In the genomic region with DNA sequence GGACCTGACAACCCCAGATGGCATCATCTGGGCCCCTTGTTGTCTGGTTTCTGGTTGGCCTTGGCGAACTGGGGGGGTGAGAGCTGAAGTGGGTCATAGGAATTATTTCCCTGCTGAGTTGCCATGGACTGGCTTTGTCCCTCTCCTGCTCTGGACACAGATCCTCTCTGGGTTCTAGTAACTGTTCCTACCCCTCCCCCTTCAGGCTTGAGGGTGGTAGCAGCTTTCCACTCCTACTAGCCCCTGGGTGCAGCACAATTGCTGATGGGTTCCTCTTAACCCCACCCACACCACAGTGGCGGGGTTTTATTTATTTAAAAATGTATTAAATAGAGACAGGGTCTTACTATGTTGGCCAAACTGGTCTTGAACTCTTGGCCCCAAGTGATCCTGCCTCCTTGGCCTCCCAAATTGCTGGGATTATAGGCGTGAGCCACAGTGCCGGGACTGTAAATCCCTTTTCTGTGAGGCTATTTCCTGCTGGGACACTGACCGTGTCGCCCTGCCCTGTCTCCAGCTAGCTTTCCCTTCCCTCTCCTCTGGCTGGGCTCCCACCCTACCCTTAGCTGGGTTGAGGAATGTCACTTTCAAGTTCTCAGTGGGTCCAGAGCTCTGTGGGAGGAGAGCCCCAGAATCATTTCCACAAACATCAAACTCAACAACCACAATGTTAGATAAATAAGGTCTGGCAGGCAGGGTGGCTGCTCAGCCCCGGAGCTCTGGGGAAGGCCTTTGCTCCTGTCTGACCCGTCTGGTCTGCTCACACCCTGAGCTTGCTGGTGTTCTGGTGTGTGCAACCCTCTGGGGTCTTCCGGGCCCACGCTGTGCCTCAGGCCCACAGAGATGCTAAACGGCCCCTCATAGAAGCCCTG, we compare ENCODE assay signal across 24 cellular contexts.
A peak's percentile ranks its signal among the peaks of the same experiment; 100 is the strongest.
DNase-seq lines count a peak whose midpoint lies in the region; ATAC-seq and TF ChIP-seq lines count a peak whose summit lies in the region.
"Had no signal": no experiment of that assay in that cellular context is flagged by ENCODE, and none has a peak within 500 bp of the region (broad histone marks: within the 10 kb centered on the region; RNA-seq: fewer than 3 reads in every experiment).

No MANE protein-coding gene starts in this region.

- peak overlapping the region; percentile 93 to 99 for H2BK12ac ChIP-seq in mesenchymal stem cell (ENCODE audit: low read length in 2 of 2)

- peak overlapping the region; percentile 89 for H2BK120ac ChIP-seq in mesenchymal stem cell (ENCODE audit: low read depth, low read length)

- H3K27ac Mint-ChIP-seq in brain, result peak overlapping the region in 3 of 5 experiments; percentile 23 to 78 (median 71)
- H3K27ac Mint-ChIP-seq: activated naive CD8-positive, alpha-beta T cell treated with anti-CD3 and anti-CD28 coated beads for 36 hours; activated T-helper 2 cell treated with anti-CD3 and anti-CD28 coated beads, Interferon-gamma antibody, Interleukin-2, Interleukin-4, amounts not matched to agents 10 μg/mL and 5 μg/mL and 100 μg/mL, durations not matched to agents 14 hours and 24 hours and 36 hours; T-helper 2 cell treated with Interferon-gamma antibody and Interleukin-4, amounts not matched to agents 5 μg/mL and 100 μg/mL, for 36 hours; WTC11 had no signal

- H3K36me3 Mint-ChIP-seq in brain, result no peaks in the 10 kb centered on the region
- H3K36me3 Mint-ChIP-seq: activated naive CD8-positive, alpha-beta T cell treated with anti-CD3 and anti-CD28 coated beads for 36 hours; WTC11 had no signal

- H3K27me3 Mint-ChIP-seq in brain, result peaks cover 3% of the 10 kb centered on the region

- H2AK5ac ChIP-seq in mesenchymal stem cell (ENCODE audit: low read length, severe bottlenecking), result no peak overlapping the region

- H3K36me3 ChIP-seq in mesenchymal stem cell (ENCODE audit: control insufficient read depth in 1 of 2, insufficient read depth in 2 of 2, low read depth in 1 of 2, low read length in 2 of 2), result no peaks in the 10 kb centered on the region
- no peaks in the 10 kb centered on the region for H3K36me3 ChIP-seq in spleen
- H3K36me3 ChIP-seq in right lobe of liver, result no peaks in the 10 kb centered on the region
- H3K36me3 ChIP-seq: BLaER1 had no signal

- peak overlapping the region; percentile 94 for H4K91ac ChIP-seq in mesenchymal stem cell (ENCODE audit: low read length)

- H3K23ac ChIP-seq in mesenchymal stem cell (ENCODE audit: low read length in 2 of 2), result no peak overlapping the region

- peak overlapping the region; percentile 71 to 89 for H3K4ac ChIP-seq in mesenchymal stem cell (ENCODE audit: low read depth in 1 of 2, low read length in 2 of 2)

- peak overlapping the region; percentile 19 for H2AFZ ChIP-seq in mesenchymal stem cell (ENCODE audit: low read depth, low read length)

- no peak overlapping the region for H2BK5ac ChIP-seq in mesenchymal stem cell (ENCODE audit: low read depth, low read length, poor library complexity, severe bottlenecking)

- H3K79me1 ChIP-seq in mesenchymal stem cell (replicated peaks; ENCODE audit: low read length, poor library complexity, severe bottlenecking), result no peaks in the 10 kb centered on the region

- H3K4me2 ChIP-seq in mesenchymal stem cell (ENCODE audit: low read length, poor library complexity, severe bottlenecking), result no peak overlapping the region
- H3K4me2 ChIP-seq: BLaER1, SK-N-SH had no signal

- H3K27me3 ChIP-seq in mesenchymal stem cell (ENCODE audit: control insufficient read depth in 1 of 2, insufficient read depth in 1 of 2, low read length in 2 of 2), result peaks cover 58 to 74% of the 10 kb centered on the region in 2 experiments
- peaks cover 0 to 49% (median 0%) of the 10 kb centered on the region in 7 donors for H3K27me3 ChIP-seq in spleen (replicated peaks in 1 of 7)
- peaks cover 0 to 15% of the 10 kb centered on the region in 2 donors for H3K27me3 ChIP-seq in right lobe of liver
- H3K27me3 ChIP-seq: BLaER1 had no signal

- peak overlapping the region in 1 of 2 experiments; percentile 76 for H3K14ac ChIP-seq in mesenchymal stem cell (ENCODE audit: low read length in 2 of 2)

- intact Hi-C loops in lower leg skin (cut with DNase I; ENCODE audit: low total_unique reads) (no loop called here), spleen (cut with DNase I; ENCODE audit: low total_unique reads) (no loop called here), right lobe of liver (cut with DNase I) (no loop called here)

- TF ChIP-seq POLR2A in lower leg skin (IDR thresholded peaks at IDR 0.05) (no peak), spleen (IDR thresholded peaks at IDR 0.05) (no peak), right lobe of liver (IDR thresholded peaks at IDR 0.05) (no peak)

- no peak overlapping the region for H3K9ac ChIP-seq in mesenchymal stem cell (ENCODE audit: low read length)
- H3K9ac ChIP-seq: BLaER1, SK-N-SH had no signal

- no peak overlapping the region for H3K4me3 ChIP-seq in mesenchymal stem cell (ENCODE audit: insufficient read depth in 1 of 2, low read depth in 1 of 2, low read length in 2 of 2)
- no peak overlapping the region for H3K4me3 ChIP-seq in retinal pigment epithelial cell (ENCODE audit: low read length)
- H3K4me3 ChIP-seq in lower leg skin (ENCODE audit: low read depth, poor library complexity, severe bottlenecking), result no peak overlapping the region
- no peak overlapping the region for H3K4me3 ChIP-seq in spleen
- H3K4me3 ChIP-seq in right lobe of liver, result no peak overlapping the region
- H3K4me3 ChIP-seq: BLaER1 had no signal

- H3K4me1 ChIP-seq in mesenchymal stem cell (ENCODE audit: control insufficient read depth, insufficient read depth, low read depth, low read length) (peaks cover 21% of the 10 kb centered on the region), spleen (peaks cover 0 to 22% (median 1%) of the 10 kb centered on the region in 6 donors), right lobe of liver (peaks cover 0 to 25% (median 10%) of the 10 kb centered on the region in 4 donors)

- H3K27ac ChIP-seq in mesenchymal stem cell (ENCODE audit: low read length, poor library complexity, severe bottlenecking), result no peak overlapping the region
- peak overlapping the region in 1 of 8 donors; percentile 11 for H3K27ac ChIP-seq in spleen
- H3K27ac ChIP-seq in right lobe of liver, result no peak overlapping the region
- H3K27ac ChIP-seq: BLaER1 had no signal

- peaks cover 71% of the 10 kb centered on the region for H3K4me1 Mint-ChIP-seq in brain
- H3K4me1 Mint-ChIP-seq: activated naive CD8-positive, alpha-beta T cell treated with anti-CD3 and anti-CD28 coated beads for 36 hours; stimulated activated naive CD8-positive, alpha-beta T cell treated with anti-CD3 and anti-CD28 coated beads, Interleukin-15, amount 100 ng/mL, for 72 hours had no signal

- WGBS in mesenchymal stem cell, result 48% methylated on average over 10 of the region's 11 CpGs
- 80 to 90% methylated on average over 11 of the region's 11 CpGs for WGBS in lower leg skin, 2 donors
- WGBS in spleen, 5 donors, result 72 to 76% (median 76%) methylated on average over 10 to 11 of the region's 11 CpGs
- 41% methylated on average over 8 of the region's 11 CpGs for WGBS in right lobe of liver (ENCODE audit: insufficient coverage, low coverage, low lambda C conversion rate, missing lambda C conversion rate)

- H3K9me3 Mint-ChIP-seq in brain, result peaks cover 0 to 3% (median 0%) of the 10 kb centered on the region in 5 experiments
- H3K9me3 Mint-ChIP-seq: activated naive CD8-positive, alpha-beta T cell treated with anti-CD3 and anti-CD28 coated beads for 36 hours; activated T-helper 2 cell treated with anti-CD3 and anti-CD28 coated beads, Interferon-gamma antibody, Interleukin-2, Interleukin-4, amounts not matched to agents 10 μg/mL and 5 μg/mL and 100 μg/mL, durations not matched to agents 14 hours and 24 hours and 36 hours; stimulated activated naive CD8-positive, alpha-beta T cell treated with anti-CD3 and anti-CD28 coated beads, Interleukin-15, amount 100 ng/mL, for 72 hours; T-helper 2 cell treated with Interferon-gamma antibody and Interleukin-4, amounts not matched to agents 5 μg/mL and 100 μg/mL, for 36 hours; WTC11 had no signal

- no peak overlapping the region for H3K4me3 Mint-ChIP-seq in brain
- H3K4me3 Mint-ChIP-seq: activated naive CD8-positive, alpha-beta T cell treated with anti-CD3 and anti-CD28 coated beads for 36 hours; stimulated activated naive CD8-positive, alpha-beta T cell treated with anti-CD3 and anti-CD28 coated beads, Interleukin-15, amount 100 ng/mL, for 72 hours; T-helper 2 cell treated with Interferon-gamma antibody and Interleukin-4, amounts not matched to agents 5 μg/mL and 100 μg/mL, for 36 hours; WTC11 had no signal

- TF ChIP-seq CTCF in brain (conservative IDR thresholded peaks at IDR 0.05) (no peak), retinal pigment epithelial cell (conservative IDR thresholded peaks at IDR 0.05; ENCODE audit: low read depth, low read length) (no peak), lower leg skin (IDR thresholded peaks at IDR 0.05) (no peak), spleen (IDR thresholded peaks at IDR 0.05 in 8 of 11, conservative IDR thresholded peaks at IDR 0.05 in 3 of 11) (no peak), right lobe of liver (IDR thresholded peaks at IDR 0.05) (no peak)

- peak overlapping the region; percentile 94 to 96 for H3K18ac ChIP-seq in mesenchymal stem cell (ENCODE audit: low read depth in 1 of 2, low read length in 2 of 2)

- DNase-seq in H4 (ENCODE audit: low spot score), result peak; percentile 16
- DNase-seq in mesenchymal stem cell, result peak; percentile 78
- DNase-seq in retinal pigment epithelial cell (ENCODE audit: low read depth), result peak; percentile 38
- DNase-seq in lower leg skin (ENCODE audit: low spot score in 2 of 2), result no peak
- DNase-seq in NCI-H524 treated with DMSO at 0.1 percent for 48 hours (lab: John Stamatoyannopoulos, UW), result no peak
- DNase-seq in spleen, result no peak
- DNase-seq in right lobe of liver, result no peak
- DNase-seq: ACHN; activated CD4-positive, alpha-beta T cell treated with anti-CD3 and anti-CD28 coated beads, Interleukin-2, amount 50 U/mL, for 4 hours; activated CD8-positive, alpha-beta memory T cell treated with anti-CD3 and anti-CD28 coated beads, Interleukin-2, amount 50 U/mL, for 4 hours; activated naive CD8-positive, alpha-beta T cell treated with anti-CD3 and anti-CD28 coated beads for 36 hours; Calu3; cortex of kidney; GOT3; NCI-H1092 treated with DMSO at 0.1 percent for 48 hours; NCI-H526; RPMI8226; SK-N-SH; stimulated activated naive CD8-positive, alpha-beta T cell treated with anti-CD3 and anti-CD28 coated beads, Interleukin-15, amount 100 ng/mL, for 72 hours had no signal

- H4K8ac ChIP-seq in mesenchymal stem cell (ENCODE audit: low read length), result peak overlapping the region; percentile 90

- H2BK15ac ChIP-seq in mesenchymal stem cell (ENCODE audit: low read depth, poor library complexity, severe bottlenecking), result peak overlapping the region; percentile 82

- H3K9me3 ChIP-seq in mesenchymal stem cell (ENCODE audit: control insufficient read depth, low read length), result no peaks in the 10 kb centered on the region
- H3K9me3 ChIP-seq in spleen, result no peaks in the 10 kb centered on the region
- no peaks in the 10 kb centered on the region for H3K9me3 ChIP-seq in right lobe of liver
- H3K9me3 ChIP-seq: BLaER1, SK-N-SH had no signal

- ATAC-seq in right lobe of liver, result no peak
- ATAC-seq: stimulated activated naive CD8-positive, alpha-beta T cell treated with anti-CD3 and anti-CD28 coated beads, Interleukin-15, amount 100 ng/mL, for 72 hours; WTC11 had no signal

Comparison
In these comparisons a context has a peak if more than half of its experiments do, and no peak if none do; other contexts are left out.
1. DNase-seq: peak in H4 (single experiment), mesenchymal stem cell (single experiment) and retinal pigment epithelial cell (single experiment); none in lower leg skin (0 of 2), NCI-H524 treated with DMSO at 0.1 percent for 48 hours (single experiment), spleen (single experiment) and right lobe of liver (0 of 3).